20 cellular contexts compared by ENCODE assay signal in the genomic region with DNA sequence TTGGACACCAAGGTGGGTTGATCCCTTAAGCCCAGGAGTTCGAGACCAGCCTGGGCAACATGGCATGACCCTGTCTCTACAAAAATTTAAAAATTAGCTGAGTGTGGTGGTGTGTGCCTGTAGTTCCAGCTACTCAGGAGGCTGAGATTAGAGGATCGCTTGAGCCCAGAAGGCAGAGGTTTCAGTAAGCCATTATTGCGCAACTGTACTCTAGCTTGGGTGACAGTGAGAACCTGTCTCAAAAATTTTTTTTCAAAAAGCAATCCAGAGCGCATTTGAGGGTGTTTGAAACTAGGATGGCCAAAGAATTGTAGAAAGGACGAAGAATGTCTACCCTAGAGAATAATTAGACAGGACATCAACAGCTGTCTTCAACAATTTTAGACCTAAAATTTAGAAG.
"Had no signal": no experiment of that assay in that cellular context is flagged by ENCODE, and none has a peak within 500 bp of the region (broad histone marks: within the 10 kb centered on the region; RNA-seq: fewer than 3 reads in every experiment).

No MANE protein-coding gene starts in this region.

- H3K9ac ChIP-seq: SK-N-SH had no signal

- ATAC-seq: T-cell had no signal

- FAIRE-seq: RCC 7860 had no signal

- H3K4me3 ChIP-seq: MG63 had no signal

- H3K36me3 ChIP-seq: MG63 had no signal

- H3K9me3 ChIP-seq: MG63, SK-N-SH had no signal

- H3K4me2 ChIP-seq: SK-N-SH had no signal

- H3K27me3 ChIP-seq: MG63 had no signal

- DNase-seq: Karpas-422, KG1, MG63, NCI-H1092 treated with DMSO at 0.1 percent for 48 hours, NCI-H1436, NCI-H187, NCI-H2029, NCI-H2081 treated with DMSO at 0.1 percent for 48 hours, NCI-H2171, NCI-H226, NCI-H510A, NCI-H524 treated with DMSO at 0.1 percent for 48 hours, NCI-H69, NCI-H774, Right ventricle myocardium superior, RPMI8226, SK-N-SH, SW 1271, T-cell had no signal
